Comparison of ENCODE assay signal across 15 cellular contexts in genomic region chr18:79933765-79934164, GRCh38. TPM values are rescaled to one million over a fixed set of nuclear protein-coding genes. Genes with fewer than 3 reads are reported as not detected.
DNase-seq lines count a peak whose midpoint lies in the region; ATAC-seq and TF ChIP-seq lines count a peak whose summit lies in the region.
"Had no signal": no experiment of that assay in that cellular context is flagged by ENCODE, and none has a peak within 500 bp of the region (broad histone marks: within the 10 kb centered on the region; RNA-seq: fewer than 3 reads in every experiment).

No MANE protein-coding gene starts in this region.

- peaks cover 4% of the 10 kb centered on the region for H3K4me1 Mint-ChIP-seq in type B pancreatic cell (ENCODE audit: unreplicated experiment)
- H3K4me1 Mint-ChIP-seq in stimulated activated effector memory CD8-positive, alpha-beta T cell treated with anti-CD3 and anti-CD28 coated beads, Interleukin-12 subunit alpha, Interleukin-12 subunit beta, amount 100 ng/mL, for 72 hours: peaks cover 26% of the 10 kb centered on the region
- H3K4me1 Mint-ChIP-seq: activated naive CD4-positive, alpha-beta T cell treated with anti-CD3 and anti-CD28 coated beads, Interleukin-2, amount 50 U/mL, for 24 hours had no signal

- ATAC-seq in body of pancreas: peak; percentile 93
- ATAC-seq in stimulated activated effector memory CD8-positive, alpha-beta T cell treated with anti-CD3 and anti-CD28 coated beads, Interleukin-12 subunit alpha, Interleukin-12 subunit beta, amount 100 ng/mL, for 72 hours: no peak

- H3K4me3 ChIP-seq in body of pancreas: no peak overlapping the region
- H3K4me3 ChIP-seq: SK-N-MC had no signal

- TF ChIP-seq CTCF in body of pancreas (IDR thresholded peaks at IDR 0.05) (peak; percentile 32 to 75 (median 60)), type B pancreatic cell (conservative IDR thresholded peaks at IDR 0.05) (peak; percentile 47)

- H3K4me1 ChIP-seq in body of pancreas: peaks cover 20% of the 10 kb centered on the region

- peaks cover 12% of the 10 kb centered on the region for H3K9me3 Mint-ChIP-seq in type B pancreatic cell
- H3K9me3 Mint-ChIP-seq in stimulated activated effector memory CD8-positive, alpha-beta T cell treated with anti-CD3 and anti-CD28 coated beads, Interleukin-12 subunit alpha, Interleukin-12 subunit beta, amount 100 ng/mL, for 72 hours: peaks cover 47% of the 10 kb centered on the region

- H3K27me3 Mint-ChIP-seq in type B pancreatic cell: no peaks in the 10 kb centered on the region
- H3K27me3 Mint-ChIP-seq: activated naive CD4-positive, alpha-beta T cell treated with anti-CD3 and anti-CD28 coated beads, Interleukin-2, amount 50 U/mL, for 24 hours had no signal

- peak overlapping the region in 3 of 4 donors; percentile 38 to 59 (median 58) for H3K27ac ChIP-seq in body of pancreas
- H3K27ac ChIP-seq: SK-N-MC had no signal

- H3K27ac Mint-ChIP-seq in type B pancreatic cell: peak overlapping the region; percentile 73
- H3K27ac Mint-ChIP-seq in stimulated activated effector memory CD8-positive, alpha-beta T cell treated with anti-CD3 and anti-CD28 coated beads, Interleukin-12 subunit alpha, Interleukin-12 subunit beta, amount 100 ng/mL, for 72 hours: no peak overlapping the region
- H3K27ac Mint-ChIP-seq: activated naive CD4-positive, alpha-beta T cell treated with anti-CD3 and anti-CD28 coated beads, Interleukin-2, amount 50 U/mL, for 24 hours had no signal

- DNase-seq in NCI-H1694 treated with DMSO at 0.1 percent for 48 hours (lab: John Stamatoyannopoulos, UW) (peak; percentile 5), NCI-H1694 (lab: John Stamatoyannopoulos, UW) (no peak), body of pancreas (peak; percentile 73 to 86 (median 83)), iPS-NIHi7 (ENCODE audit: extremely low spot score) (peak; percentile 71), type B pancreatic cell (ENCODE audit: extremely low spot score, unreplicated experiment) (peak; percentile 63), NCI-H146 (lab: John Stamatoyannopoulos, UW) (no peak), AG20443 (ENCODE audit: low spot score) (no peak)
- DNase-seq in stimulated activated effector memory CD8-positive, alpha-beta T cell treated with anti-CD3 and anti-CD28 coated beads, Interleukin-12 subunit alpha, Interleukin-12 subunit beta, amount 100 ng/mL, for 72 hours (ENCODE audit: low spot score in 2 of 2): no peak
- DNase-seq: 8988T; activated CD4-positive, alpha-beta T cell treated with anti-CD3 and anti-CD28 coated beads, Interleukin-2, amount 50 U/mL, for 1 hour; DMS79; effector CD4-positive, alpha-beta T cell; Karpas-422 had no signal

- peaks cover 0 to 15% (median 0%) of the 10 kb centered on the region in 3 donors for H3K9me3 ChIP-seq in body of pancreas

- 23 to 53% methylated on average over 10 of the region's 10 CpGs for WGBS in body of pancreas, 2 donors

- intact Hi-C loops in body of pancreas (cut with DNase I): loop anchor here (10.0 kb wide), 1 partner anchor 51 kb away; the partner anchor contains the start of gene TXNL4A

- H3K36me3 ChIP-seq in body of pancreas (replicated peaks in 1 of 2; ENCODE audit: insufficient read depth in 1 of 2, low read depth in 2 of 2): no peaks in the 10 kb centered on the region

- H3K4me3 Mint-ChIP-seq in type B pancreatic cell: peak overlapping the region; percentile 18
- no peak overlapping the region for H3K4me3 Mint-ChIP-seq in stimulated activated effector memory CD8-positive, alpha-beta T cell treated with anti-CD3 and anti-CD28 coated beads, Interleukin-12 subunit alpha, Interleukin-12 subunit beta, amount 100 ng/mL, for 72 hours
- H3K4me3 Mint-ChIP-seq: activated naive CD4-positive, alpha-beta T cell treated with anti-CD3 and anti-CD28 coated beads, Interleukin-2, amount 50 U/mL, for 24 hours had no signal

- no peak for TF ChIP-seq POLR2A in body of pancreas (IDR thresholded peaks at IDR 0.05)

- H3K27me3 ChIP-seq in body of pancreas: no peaks in the 10 kb centered on the region

- H3K36me3 Mint-ChIP-seq in type B pancreatic cell: peaks cover 76% of the 10 kb centered on the region
- H3K36me3 Mint-ChIP-seq in stimulated activated effector memory CD8-positive, alpha-beta T cell treated with anti-CD3 and anti-CD28 coated beads, Interleukin-12 subunit alpha, Interleukin-12 subunit beta, amount 100 ng/mL, for 72 hours: peaks cover 64% of the 10 kb centered on the region

RNA-seq across cellular contexts. Expression of gene SLC66A2, which starts 17.7 kb away (rescaled TPM):
- 10 to 100 TPM; 30.4 to 50.8 TPM for total RNA-seq in body of pancreas
- total RNA-seq in type B pancreatic cell (ENCODE audit: low replicate concordance): 39.3 and 39.7 TPM in 2 replicates

RNA-seq across cellular contexts. Expression of gene HSBP1L1, which starts 30.7 kb away (rescaled TPM):
- total RNA-seq in body of pancreas: 10 to 100 TPM; 14.8 to 22.1 TPM
- total RNA-seq in type B pancreatic cell (ENCODE audit: low replicate concordance): 9.9 and 25.0 TPM in 2 replicates

RNA-seq across cellular contexts. Expression of gene TXNL4A, which starts 54.6 kb away (rescaled TPM):
- 10 to 100 TPM; 11.2 to 13.5 TPM for total RNA-seq in body of pancreas
- 103 and 126 TPM in 2 replicates for total RNA-seq in type B pancreatic cell (ENCODE audit: low replicate concordance)

Comparison
In these comparisons a context has a peak if more than half of its experiments do, and no peak if none do; other contexts are left out.
1. DNase-seq: peak in NCI-H1694 treated with DMSO at 0.1 percent for 48 hours (single experiment), body of pancreas (4 of 4), iPS-NIHi7 (single experiment) and type B pancreatic cell (single experiment); none in NCI-H1694 (single experiment), stimulated activated effector memory CD8-positive, alpha-beta T cell treated with anti-CD3 and anti-CD28 coated beads, Interleukin-12 subunit alpha, Interleukin-12 subunit beta, amount 100 ng/mL, for 72 hours (0 of 2), NCI-H146 (single experiment) and AG20443 (single experiment).